ENCODE assay signal across 8 cellular contexts in the genomic region with DNA sequence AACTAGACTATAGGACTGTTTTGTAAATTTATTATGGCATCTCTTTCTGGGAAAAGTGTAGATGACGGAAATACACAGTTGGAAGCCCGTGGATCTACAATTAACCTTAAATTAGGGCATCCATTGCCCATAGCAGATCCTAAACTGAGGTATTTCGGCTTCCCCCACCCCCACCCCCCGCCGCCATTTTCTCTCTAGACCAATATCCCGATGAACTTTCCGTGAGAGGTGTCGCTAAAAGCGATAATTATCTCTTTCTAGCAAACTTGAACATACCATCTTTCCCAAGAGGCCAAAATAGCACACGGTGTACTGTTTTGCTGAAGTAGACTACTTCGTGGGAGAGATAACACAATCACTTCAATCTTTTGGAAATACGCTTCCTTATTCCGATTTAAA. TPM values are rescaled to one million over a fixed set of nuclear protein-coding genes. Genes with fewer than 3 reads are reported as not detected.
DNase-seq lines count a peak whose midpoint lies in the region; ATAC-seq and TF ChIP-seq lines count a peak whose summit lies in the region.

No MANE protein-coding gene starts in this region.

- H3K9me3 Mint-ChIP-seq in naive B cell = peaks cover 0 to 4% (median 0%) of the 10 kb centered on the region in 7 donors

- H3K27ac Mint-ChIP-seq in naive B cell = peak overlapping the region; percentile 74 to 96 (median 90)

- no peak for TF ChIP-seq CTCF in choroid plexus epithelial cell (conservative IDR thresholded peaks at IDR 0.05; ENCODE audit: low read depth, low read length)

- peak overlapping the region; percentile 80 to 95 (median 86) for H3K4me3 Mint-ChIP-seq in naive B cell

- peak; percentile 18 for DNase-seq in Caki2 (ENCODE audit: low read depth)
- peak; percentile 3 for DNase-seq in M059J (ENCODE audit: low read depth)
- no peak for DNase-seq in choroid plexus epithelial cell (ENCODE audit: low read depth)
- DNase-seq in naive B cell = no peak
- DNase-seq in RPMI8226 = no peak
- DNase-seq in D341Med (ENCODE audit: low spot score) = no peak
- DNase-seq in kidney glomerular epithelial cell (lab: John Stamatoyannopoulos, UW) = no peak

- H3K36me3 Mint-ChIP-seq in naive B cell = no peaks in the 10 kb centered on the region

- in situ Hi-C loops in Caki2 (cut with HindIII; ENCODE audit: low pct_unique_long_range_greater_than_20kb, low sequenced_read_pairs) = no loop called here

- peaks cover 4 to 10% (median 5%) of the 10 kb centered on the region in 3 donors for H3K4me1 Mint-ChIP-seq in naive B cell

- peaks cover 0 to 9% (median 0%) of the 10 kb centered on the region in 3 donors for H3K27me3 Mint-ChIP-seq in naive B cell

- ATAC-seq in naive B cell (ENCODE audit: low read depth in 2 of 2) (no peak), HG02981 (IDR thresholded peaks at IDR 0.05; ENCODE audit: unreplicated experiment) (no peak)

- peak overlapping the region; percentile 64 for H3K4me3 ChIP-seq in choroid plexus epithelial cell (ENCODE audit: low read depth, low read length)

RNA-seq across cellular contexts. Expression of gene KLHL15, which starts 0.6 kb away (rescaled TPM):
- 4.2 and 6.1 TPM in 2 replicates for total RNA-seq in Caki2 (2014; rRNA removed; shearing (Covaris generic); ENCODE audit: low replicate concordance)
- total RNA-seq in M059J (2014; rRNA removed; shearing (Covaris generic)) = 7.2 and 11.3 TPM in 2 replicates
- polyA plus RNA-seq in naive B cell (ENCODE audit: low read depth in 6 of 6) = 1 to 10 TPM in 5 of 6 donors, not detected in 1; 2.5 to 4.5 (median 3.3) TPM

RNA-seq across cellular contexts. Expression of gene EIF2S3, which starts 28.4 kb away (rescaled TPM):
- total RNA-seq in Caki2 (2014; rRNA removed; shearing (Covaris generic); ENCODE audit: low replicate concordance) = 91.3 and 109 TPM in 2 replicates
- 208 and 274 TPM in 2 replicates for total RNA-seq in M059J (2014; rRNA removed; shearing (Covaris generic))
- polyA plus RNA-seq in naive B cell (ENCODE audit: low read depth in 6 of 6) = 100 to 1,000 TPM in 5 of 6 donors, 10 to 100 TPM in 1; 86.9 to 162 (median 128) TPM

Comparison
In these comparisons a context has a peak if more than half of its experiments do, and no peak if none do; other contexts are left out.
1. DNase-seq: peak in Caki2 (single experiment) and M059J (single experiment); none in choroid plexus epithelial cell (single experiment), naive B cell (single experiment), RPMI8226 (single experiment), D341Med (single experiment) and kidney glomerular epithelial cell (single experiment).